35 cellular contexts compared by ENCODE assay signal in the genomic region with DNA sequence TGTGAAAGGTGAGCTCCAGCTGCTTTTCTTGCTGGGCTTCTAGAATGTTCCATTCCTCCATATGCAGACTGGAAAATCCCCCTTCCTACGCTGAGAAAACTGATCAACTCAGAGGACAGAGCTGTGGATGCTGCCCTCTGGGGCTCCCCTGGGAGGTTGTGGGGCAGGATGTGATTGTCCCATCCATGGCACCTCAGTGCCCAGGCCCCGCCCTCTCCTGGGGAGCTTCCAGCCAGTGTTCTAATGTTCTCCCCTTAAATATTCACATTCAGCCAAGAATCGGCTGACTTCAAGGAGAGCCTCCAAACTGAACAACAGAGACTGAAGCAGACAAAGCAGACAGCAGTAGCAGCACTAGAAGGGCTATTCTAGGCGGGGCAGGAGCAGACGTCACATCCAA. TPM values are rescaled to one million over a fixed set of nuclear protein-coding genes. Genes with fewer than 3 reads are reported as not detected.
"Had no signal": no experiment of that assay in that cellular context is flagged by ENCODE, and none has a peak within 500 bp of the region (broad histone marks: within the 10 kb centered on the region; RNA-seq: fewer than 3 reads in every experiment).

No MANE protein-coding gene starts in this region.

- H3K4me3 ChIP-seq: adrenal gland, body of pancreas, esophagus squamous epithelium, gastroesophageal sphincter had no signal

- H3K4me3 Mint-ChIP-seq: activated CD4-positive, alpha-beta memory T cell treated with anti-CD3 and anti-CD28 coated beads for 36 hours; activated CD4-positive, alpha-beta T cell treated with anti-CD3 and anti-CD28 coated beads for 36 hours; activated CD4-positive, alpha-beta T cell treated with anti-CD3 and anti-CD28 coated beads, Interleukin-2, amount 10 ng/mL, durations not matched to agents 24 days and 14 days; activated CD8-positive, alpha-beta memory T cell treated with anti-CD3 and anti-CD28 coated beads, Interleukin-2, amount 10 ng/mL, durations not matched to agents 7 days and 5 days; activated CD8-positive, alpha-beta T cell treated with anti-CD3 and anti-CD28 coated beads, Interleukin-2, amount 10 ng/mL, durations not matched to agents 7 days and 5 days; activated naive CD4-positive, alpha-beta T cell treated with anti-CD3 and anti-CD28 coated beads for 36 hours; activated naive CD4-positive, alpha-beta T cell treated with anti-CD3 and anti-CD28 coated beads, Interleukin-2, amount 50 U/mL, for 24 hours; activated naive CD8-positive, alpha-beta T cell treated with anti-CD3 and anti-CD28 coated beads for 36 hours; activated naive CD8-positive, alpha-beta T cell treated with anti-CD3 and anti-CD28 coated beads, Interleukin-2, amount 50 U/mL, for 24 hours; activated T-helper 1 cell treated with anti-CD3 and anti-CD28 coated beads, Interleukin-12 subunit alpha, Interleukin-12 subunit beta, Interleukin-2, Interleukin-4 antibody, amounts not matched to agents 30 ng/mL and 10 ng/mL and 1 ng/mL, durations not matched to agents 14 hours and 24 hours and 36 hours had no signal

- H3K4me1 Mint-ChIP-seq: activated CD4-positive, alpha-beta T cell treated with anti-CD3 and anti-CD28 coated beads for 36 hours; activated naive CD4-positive, alpha-beta T cell treated with anti-CD3 and anti-CD28 coated beads, Interleukin-2, amount 50 U/mL, for 24 hours; activated naive CD8-positive, alpha-beta T cell treated with anti-CD3 and anti-CD28 coated beads for 36 hours; activated naive CD8-positive, alpha-beta T cell treated with anti-CD3 and anti-CD28 coated beads, Interleukin-2, amount 50 U/mL, for 24 hours had no signal

- H3K27ac Mint-ChIP-seq: activated CD4-positive, alpha-beta memory T cell treated with anti-CD3 and anti-CD28 coated beads for 36 hours; activated CD4-positive, alpha-beta T cell treated with anti-CD3 and anti-CD28 coated beads for 36 hours; activated CD4-positive, alpha-beta T cell treated with anti-CD3 and anti-CD28 coated beads, Interleukin-2, amount 10 ng/mL, durations not matched to agents 24 days and 14 days; activated CD8-positive, alpha-beta memory T cell treated with anti-CD3 and anti-CD28 coated beads, Interleukin-2, amount 10 ng/mL, durations not matched to agents 7 days and 5 days; activated CD8-positive, alpha-beta T cell treated with anti-CD3 and anti-CD28 coated beads, Interleukin-2, amount 10 ng/mL, durations not matched to agents 7 days and 5 days; activated naive CD4-positive, alpha-beta T cell treated with anti-CD3 and anti-CD28 coated beads for 36 hours; activated naive CD4-positive, alpha-beta T cell treated with anti-CD3 and anti-CD28 coated beads, Interleukin-2, amount 50 U/mL, for 24 hours; activated naive CD8-positive, alpha-beta T cell treated with anti-CD3 and anti-CD28 coated beads for 36 hours; activated naive CD8-positive, alpha-beta T cell treated with anti-CD3 and anti-CD28 coated beads, Interleukin-2, amount 50 U/mL, for 24 hours; activated T-helper 1 cell treated with anti-CD3 and anti-CD28 coated beads, Interleukin-12 subunit alpha, Interleukin-12 subunit beta, Interleukin-2, Interleukin-4 antibody, amounts not matched to agents 30 ng/mL and 10 ng/mL and 1 ng/mL, durations not matched to agents 14 hours and 24 hours and 36 hours; activated T-helper 2 cell treated with anti-CD3 and anti-CD28 coated beads, Interferon-gamma antibody, Interleukin-2, Interleukin-4, amounts not matched to agents 10 μg/mL and 5 μg/mL and 100 μg/mL, durations not matched to agents 14 hours and 24 hours and 36 hours had no signal

- H3K36me3 ChIP-seq: adrenal gland, esophagus squamous epithelium, gastroesophageal sphincter had no signal

- H3K27me3 ChIP-seq: body of pancreas had no signal

- H3K36me3 Mint-ChIP-seq: activated CD4-positive, alpha-beta memory T cell treated with anti-CD3 and anti-CD28 coated beads for 36 hours; activated CD8-positive, alpha-beta memory T cell treated with anti-CD3 and anti-CD28 coated beads, Interleukin-2, amount 10 ng/mL, durations not matched to agents 7 days and 5 days; activated naive CD8-positive, alpha-beta T cell treated with anti-CD3 and anti-CD28 coated beads for 36 hours had no signal

- H3K4me1 ChIP-seq: adrenal gland, body of pancreas, esophagus squamous epithelium, gastroesophageal sphincter had no signal

- DNase-seq: activated CD4-positive, alpha-beta memory T cell treated with anti-CD3 and anti-CD28 coated beads for 36 hours; activated CD4-positive, alpha-beta T cell treated with anti-CD3 and anti-CD28 coated beads for 36 hours; activated CD4-positive, alpha-beta T cell treated with anti-CD3 and anti-CD28 coated beads, Interleukin-2, amount 10 ng/mL, durations not matched to agents 24 days and 14 days; activated CD4-positive, CD25-positive, alpha-beta regulatory T cell; activated CD4-positive, CD25-positive, alpha-beta regulatory T cell treated with anti-CD3 and anti-CD28 coated beads, Interleukin-2, amount 50 U/mL, for 72 hours; activated CD8-positive, alpha-beta memory T cell treated with anti-CD3 and anti-CD28 coated beads, Interleukin-2, amount 10 ng/mL, durations not matched to agents 7 days and 5 days; activated CD8-positive, alpha-beta memory T cell treated with anti-CD3 and anti-CD28 coated beads, Interleukin-2, amount 50 U/mL, for 4 hours; activated CD8-positive, alpha-beta T cell treated with anti-CD3 and anti-CD28 coated beads, Interleukin-2, amount 10 ng/mL, durations not matched to agents 7 days and 5 days; activated effector memory CD4-positive, alpha-beta T cell treated with anti-CD3 and anti-CD28 coated beads, Interleukin-2, amount 50 U/mL, for 16 hours; activated naive CD4-positive, alpha-beta T cell treated with anti-CD3 and anti-CD28 coated beads for 36 hours; activated naive CD8-positive, alpha-beta T cell treated with anti-CD3 and anti-CD28 coated beads for 36 hours; activated naive CD8-positive, alpha-beta T cell treated with anti-CD3 and anti-CD28 coated beads, Interleukin-2, amount 50 U/mL, for 24 hours; activated T-cell treated with anti-CD3 and anti-CD28 coated beads, Interleukin-2, amount 50 U/mL, for 1 hour; activated T-cell treated with anti-CD3 and anti-CD28 coated beads, Interleukin-2, amount 50 U/mL, for 48 hours; amygdala; aorta; body of pancreas; caudate nucleus; cortex of kidney; effector CD8-positive, alpha-beta T cell; esophagus squamous epithelium; foreskin melanocyte; T-helper 2 cell had no signal

- H3K27ac ChIP-seq: epithelial cell of prostate had no signal

- H3K9me3 Mint-ChIP-seq: activated CD4-positive, alpha-beta memory T cell treated with anti-CD3 and anti-CD28 coated beads for 36 hours; activated naive CD4-positive, alpha-beta T cell treated with anti-CD3 and anti-CD28 coated beads for 36 hours; activated naive CD4-positive, alpha-beta T cell treated with anti-CD3 and anti-CD28 coated beads, Interleukin-2, amount 50 U/mL, for 24 hours; activated naive CD8-positive, alpha-beta T cell treated with anti-CD3 and anti-CD28 coated beads for 36 hours; activated naive CD8-positive, alpha-beta T cell treated with anti-CD3 and anti-CD28 coated beads, Interleukin-2, amount 50 U/mL, for 24 hours; activated T-helper 1 cell treated with anti-CD3 and anti-CD28 coated beads, Interleukin-12 subunit alpha, Interleukin-12 subunit beta, Interleukin-2, Interleukin-4 antibody, amounts not matched to agents 30 ng/mL and 10 ng/mL and 1 ng/mL, durations not matched to agents 14 hours and 24 hours and 36 hours; activated T-helper 2 cell treated with anti-CD3 and anti-CD28 coated beads, Interferon-gamma antibody, Interleukin-2, Interleukin-4, amounts not matched to agents 10 μg/mL and 5 μg/mL and 100 μg/mL, durations not matched to agents 14 hours and 24 hours and 36 hours had no signal

- ATAC-seq: activated CD4-positive, alpha-beta T cell treated with anti-CD3 and anti-CD28 coated beads for 36 hours; activated CD8-positive, alpha-beta memory T cell treated with anti-CD3 and anti-CD28 coated beads, Interleukin-2, amount 10 ng/mL, durations not matched to agents 7 days and 5 days; activated CD8-positive, alpha-beta T cell treated with anti-CD3 and anti-CD28 coated beads, Interleukin-2, amount 10 ng/mL, durations not matched to agents 7 days and 5 days; activated naive CD8-positive, alpha-beta T cell treated with anti-CD3 and anti-CD28 coated beads, Interleukin-2, amount 50 U/mL, for 24 hours; body of pancreas; gastroesophageal sphincter had no signal

- H3K9me3 ChIP-seq: adrenal gland, body of pancreas, esophagus squamous epithelium, gastroesophageal sphincter had no signal

RNA-seq across cellular contexts. Expression of a gene that starts 55.0 kb away (rescaled TPM):
- total RNA-seq: activated CD4-positive, alpha-beta memory T cell treated with anti-CD3 and anti-CD28 coated beads for 36 hours; activated CD4-positive, alpha-beta T cell treated with anti-CD3 and anti-CD28 coated beads for 36 hours; activated CD4-positive, alpha-beta T cell treated with anti-CD3 and anti-CD28 coated beads, Interleukin-2, amount 10 ng/mL, durations not matched to agents 24 days and 14 days; activated CD8-positive, alpha-beta memory T cell treated with anti-CD3 and anti-CD28 coated beads for 36 hours; activated CD8-positive, alpha-beta memory T cell treated with anti-CD3 and anti-CD28 coated beads, Interleukin-2, amount 10 ng/mL, durations not matched to agents 7 days and 5 days; activated CD8-positive, alpha-beta T cell treated with anti-CD3 and anti-CD28 coated beads, Interleukin-2, amount 10 ng/mL, durations not matched to agents 7 days and 5 days; activated naive CD4-positive, alpha-beta T cell treated with anti-CD3 and anti-CD28 coated beads for 36 hours; activated naive CD8-positive, alpha-beta T cell treated with anti-CD3 and anti-CD28 coated beads for 36 hours; activated T-helper 1 cell treated with anti-CD3 and anti-CD28 coated beads, Interleukin-12 subunit alpha, Interleukin-12 subunit beta, Interleukin-2, Interleukin-4 antibody, amounts not matched to agents 30 ng/mL and 10 ng/mL and 1 ng/mL, durations not matched to agents 14 hours and 24 hours and 36 hours; chondrocyte; endothelial cell of umbilical vein; fibroblast of villous mesenchyme; glomerular endothelial cell; T-helper 1 cell treated with Interleukin-12 subunit alpha and Interleukin-12 subunit beta and Interleukin-4 antibody, amounts not matched to agents 30 ng/mL and 1 ng/mL, for 36 hours had no signal
